Comparison of ENCODE assay signal across 1 cellular context in the genomic region with DNA sequence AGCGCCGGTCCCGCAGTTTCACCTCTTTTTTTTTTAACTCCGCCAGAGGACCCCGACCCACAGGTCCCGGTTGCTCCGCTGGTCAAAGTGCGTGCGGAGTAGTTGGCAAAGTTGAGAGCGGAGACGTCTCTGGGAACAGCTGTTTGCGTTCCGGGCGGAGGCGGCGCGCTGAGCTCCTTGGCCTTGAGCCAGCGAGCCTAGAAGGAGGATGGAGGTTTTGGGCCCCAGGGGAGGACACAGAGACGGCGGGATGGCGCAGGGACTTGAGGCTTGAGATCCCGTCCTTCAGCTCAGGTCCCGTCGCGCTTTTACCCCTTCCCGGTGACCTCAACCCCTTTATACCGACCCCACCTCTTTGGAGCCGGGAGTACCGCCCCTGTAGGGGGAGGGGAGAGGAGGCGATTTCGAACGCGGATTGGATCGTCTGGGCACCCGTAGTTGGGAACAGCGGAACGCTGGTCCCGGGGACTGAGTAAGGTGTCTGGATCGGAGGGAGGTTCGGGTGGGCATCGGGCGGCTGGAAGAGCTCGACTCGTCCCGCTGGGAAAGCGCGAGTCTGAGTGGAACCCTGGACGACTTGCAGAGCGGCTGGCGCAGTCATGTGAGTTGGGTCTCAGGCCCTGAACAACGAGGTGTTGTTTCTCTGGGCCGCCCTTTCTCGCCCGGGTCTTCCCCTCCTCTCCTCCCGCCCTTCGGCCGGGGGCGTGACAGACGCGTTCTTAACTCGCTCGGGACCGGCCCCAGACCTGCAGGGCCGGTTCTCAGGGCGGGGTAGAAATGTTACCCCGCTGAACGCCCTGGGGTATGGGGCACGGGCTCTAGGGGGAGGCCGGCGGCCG.
TF ChIP-seq lines count a peak whose summit lies in the region.

A gene with protein sequence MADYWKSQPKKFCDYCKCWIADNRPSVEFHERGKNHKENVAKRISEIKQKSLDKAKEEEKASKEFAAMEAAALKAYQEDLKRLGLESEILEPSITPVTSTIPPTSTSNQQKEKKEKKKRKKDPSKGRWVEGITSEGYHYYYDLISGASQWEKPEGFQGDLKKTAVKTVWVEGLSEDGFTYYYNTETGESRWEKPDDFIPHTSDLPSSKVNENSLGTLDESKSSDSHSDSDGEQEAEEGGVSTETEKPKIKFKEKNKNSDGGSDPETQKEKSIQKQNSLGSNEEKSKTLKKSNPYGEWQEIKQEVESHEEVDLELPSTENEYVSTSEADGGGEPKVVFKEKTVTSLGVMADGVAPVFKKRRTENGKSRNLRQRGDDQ (plus strand): TSS at position 435 of the 839 bp plus-strand sequence. CDS start 165 bp downstream, at position 600.

TF ChIP-seq in HepG2, 621 proteins besides CTCF, POLR2A, EP300 and RAD21 (continued from another document):
- TF ChIP-seq, protein P1, sequence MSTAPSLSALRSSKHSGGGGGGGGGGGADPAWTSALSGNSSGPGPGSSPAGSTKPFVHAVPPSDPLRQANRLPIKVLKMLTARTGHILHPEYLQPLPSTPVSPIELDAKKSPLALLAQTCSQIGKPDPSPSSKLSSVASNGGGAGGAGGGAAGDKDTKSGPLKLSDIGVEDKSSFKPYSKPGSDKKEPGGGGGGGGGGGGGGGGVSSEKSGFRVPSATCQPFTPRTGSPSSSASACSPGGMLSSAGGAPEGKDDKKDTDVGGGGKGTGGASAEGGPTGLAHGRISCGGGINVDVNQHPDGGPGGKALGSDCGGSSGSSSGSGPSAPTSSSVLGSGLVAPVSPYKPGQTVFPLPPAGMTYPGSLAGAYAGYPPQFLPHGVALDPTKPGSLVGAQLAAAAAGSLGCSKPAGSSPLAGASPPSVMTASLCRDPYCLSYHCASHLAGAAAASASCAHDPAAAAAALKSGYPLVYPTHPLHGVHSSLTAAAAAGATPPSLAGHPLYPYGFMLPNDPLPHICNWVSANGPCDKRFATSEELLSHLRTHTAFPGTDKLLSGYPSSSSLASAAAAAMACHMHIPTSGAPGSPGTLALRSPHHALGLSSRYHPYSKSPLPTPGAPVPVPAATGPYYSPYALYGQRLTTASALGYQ (CRISPR knock-in tag; IDR thresholded peaks at IDR 0.05), result peak; percentile 71
- TF ChIP-seq ZNF282 (IDR thresholded peaks at IDR 0.05; ENCODE audit: partially characterized antibody), result no peak
- no peak for TF ChIP-seq ZNF569 (CRISPR knock-in tag; IDR thresholded peaks at IDR 0.05; ENCODE audit: borderline replicate concordance)
- TF ChIP-seq ZNF30 (CRISPR knock-in tag; IDR thresholded peaks at IDR 0.05), result 0 out of 2 replicates have a peak, but pooled peaks have one; percentile 25
